ENCODE assay signal across 20 cellular contexts in the genomic region with DNA sequence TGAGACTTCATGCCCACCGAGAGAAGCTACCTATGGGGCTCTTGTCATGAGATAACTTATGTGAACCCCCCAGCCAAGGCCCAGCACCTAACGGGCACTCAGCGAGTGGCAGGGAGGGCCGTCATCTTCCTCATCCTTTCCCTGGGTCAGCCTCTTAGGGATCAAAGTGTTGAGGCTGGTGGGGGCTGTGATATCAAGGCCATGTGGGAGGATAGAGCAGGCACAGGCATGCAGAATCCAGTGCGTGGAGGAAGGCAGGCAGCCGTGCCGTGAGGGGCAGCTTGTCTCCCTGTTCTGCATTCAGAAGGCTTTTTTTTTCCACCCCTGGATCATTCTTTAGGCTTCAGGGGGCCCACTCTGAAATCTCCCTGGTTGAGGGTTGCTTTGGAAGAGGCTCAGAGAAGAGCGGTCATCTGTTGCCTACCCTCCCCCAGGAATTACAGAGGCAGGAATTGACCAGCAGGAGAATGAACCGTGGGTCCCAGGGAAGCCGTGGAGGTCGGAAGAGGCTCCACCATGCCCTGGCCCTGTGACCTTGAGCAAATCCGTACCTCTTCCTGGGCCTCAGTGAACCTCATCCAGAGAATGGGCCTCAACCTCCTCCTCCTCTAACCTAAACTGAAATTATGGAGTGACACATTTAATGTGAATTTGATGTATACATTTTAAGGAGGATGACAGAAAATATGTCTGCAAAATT.
DNase-seq lines count a peak whose midpoint lies in the region; ATAC-seq and TF ChIP-seq lines count a peak whose summit lies in the region.
"Had no signal": no experiment of that assay in that cellular context is flagged by ENCODE, and none has a peak within 500 bp of the region (broad histone marks: within the 10 kb centered on the region; RNA-seq: fewer than 3 reads in every experiment).

No MANE protein-coding gene starts in this region.

- intact Hi-C loops in colonic mucosa (cut with DNase I): loop anchor here (10.0 kb wide), 1 partner anchor 120 kb away; no protein-coding TSS in a partner anchor
- intact Hi-C loops in posterior vena cava (cut with DNase I): no loop called here

- H3K36me3 Mint-ChIP-seq in activated naive CD4-positive, alpha-beta T cell treated with anti-CD3 and anti-CD28 coated beads, Interleukin-2, amount 10 ng/mL, durations not matched to agents 7 days and 5 days: no peaks in the 10 kb centered on the region

- no peak overlapping the region for H3K27ac Mint-ChIP-seq in activated naive CD4-positive, alpha-beta T cell treated with anti-CD3 and anti-CD28 coated beads, Interleukin-2, amount 10 ng/mL, durations not matched to agents 7 days and 5 days
- H3K27ac Mint-ChIP-seq: activated CD4-positive, alpha-beta T cell treated with anti-CD3 and anti-CD28 coated beads for 36 hours; CD4-positive, alpha-beta T cell; dendritic cell treated with granulocyte-macrophage colony-stimulating factor and Interleukin-4, amounts not matched to agents 40 ng/mL and 50 ng/mL, for 4 days; HFFc6; memory B cell had no signal

- no peak overlapping the region for H3K4me3 Mint-ChIP-seq in activated naive CD4-positive, alpha-beta T cell treated with anti-CD3 and anti-CD28 coated beads, Interleukin-2, amount 10 ng/mL, durations not matched to agents 7 days and 5 days
- H3K4me3 Mint-ChIP-seq: activated CD4-positive, alpha-beta T cell treated with anti-CD3 and anti-CD28 coated beads for 36 hours; CD4-positive, alpha-beta T cell; dendritic cell treated with granulocyte-macrophage colony-stimulating factor and Interleukin-4, amounts not matched to agents 40 ng/mL and 50 ng/mL, for 4 days; HFFc6; memory B cell had no signal

- no peaks in the 10 kb centered on the region for H3K27me3 Mint-ChIP-seq in activated naive CD4-positive, alpha-beta T cell treated with anti-CD3 and anti-CD28 coated beads, Interleukin-2, amount 10 ng/mL, durations not matched to agents 7 days and 5 days
- H3K27me3 Mint-ChIP-seq: activated CD4-positive, alpha-beta T cell treated with anti-CD3 and anti-CD28 coated beads for 36 hours; CD4-positive, alpha-beta T cell; dendritic cell treated with granulocyte-macrophage colony-stimulating factor and Interleukin-4, amounts not matched to agents 40 ng/mL and 50 ng/mL, for 4 days; memory B cell had no signal

- CTCF ChIA-PET in activated naive CD4-positive, alpha-beta T cell treated with anti-CD3 and anti-CD28 coated beads, Interleukin-2, amount 10 ng/mL, durations not matched to agents 7 days and 5 days (lab: Charles Lee): interaction anchor here (0.8 to 3.1 kb wide), 6 partner anchors 121 to 141 kb away, joined by 3 to 45 read pairs (median 7); no protein-coding TSS in a partner anchor

- H3K4me1 ChIP-seq in colonic mucosa: no peaks in the 10 kb centered on the region
- H3K4me1 ChIP-seq: tibial artery had no signal

- H3K36me3 ChIP-seq in colonic mucosa: no peaks in the 10 kb centered on the region
- H3K36me3 ChIP-seq: ovary had no signal

- no peaks in the 10 kb centered on the region for H3K27me3 ChIP-seq in colonic mucosa
- H3K27me3 ChIP-seq: ovary, tibial artery had no signal

- H3K27ac ChIP-seq in colonic mucosa: no peak overlapping the region
- H3K27ac ChIP-seq: ovary, tibial artery had no signal

- TF ChIP-seq CTCF in colonic mucosa (IDR thresholded peaks at IDR 0.05) (no peak), GM20000 (IDR thresholded peaks at IDR 0.05; ENCODE audit: extremely low read depth, missing control alignments) (no peak)

- H3K4me1 Mint-ChIP-seq in activated naive CD4-positive, alpha-beta T cell treated with anti-CD3 and anti-CD28 coated beads, Interleukin-2, amount 10 ng/mL, durations not matched to agents 7 days and 5 days: no peaks in the 10 kb centered on the region
- H3K4me1 Mint-ChIP-seq: activated CD4-positive, alpha-beta T cell treated with anti-CD3 and anti-CD28 coated beads for 36 hours; memory B cell had no signal

- H3K9me3 Mint-ChIP-seq in activated naive CD4-positive, alpha-beta T cell treated with anti-CD3 and anti-CD28 coated beads, Interleukin-2, amount 10 ng/mL, durations not matched to agents 7 days and 5 days: no peaks in the 10 kb centered on the region
- H3K9me3 Mint-ChIP-seq: CD4-positive, alpha-beta T cell; dendritic cell treated with granulocyte-macrophage colony-stimulating factor and Interleukin-4, amounts not matched to agents 40 ng/mL and 50 ng/mL, for 4 days; HFFc6; memory B cell had no signal

- ATAC-seq in HG02623 (IDR thresholded peaks at IDR 0.05; ENCODE audit: unreplicated experiment): no peak

- peak; percentile 7 for DNase-seq in activated naive CD4-positive, alpha-beta T cell treated with anti-CD3 and anti-CD28 coated beads, Interleukin-2, amount 10 ng/mL, durations not matched to agents 7 days and 5 days
- no peak for DNase-seq in activated naive CD4-positive, alpha-beta T cell treated with Interleukin-2 at 50 U/mL for 16 hours
- peak; percentile 1 for DNase-seq in H4 (ENCODE audit: low spot score)
- DNase-seq in colonic mucosa: peak; percentile 15
- DNase-seq in posterior vena cava (ENCODE audit: low spot score): peak; percentile 63
- no peak for DNase-seq in DMS53 treated with DMSO at 0.1 percent for 48 hours (lab: John Stamatoyannopoulos, UW; ENCODE audit: unreplicated experiment)
- DNase-seq in GM20000 (ENCODE audit: low spot score): no peak
- DNase-seq: activated gamma-delta T cell; amniotic stem cell; foreskin melanocyte; HFFc6; Right ventricle myocardium superior; stimulated activated CD4-positive, alpha-beta T cell treated with anti-CD3 and anti-CD28 coated beads, Interleukin-1b, Interleukin-23, amount 100 ng/mL, for 48 hours had no signal

- H3K9me3 ChIP-seq in colonic mucosa: no peaks in the 10 kb centered on the region
- H3K9me3 ChIP-seq: ovary, tibial artery had no signal

- no peak overlapping the region for H3K9ac ChIP-seq in colonic mucosa (ENCODE audit: low read depth in 2 of 2, low read length in 2 of 2)

- H3K4me3 ChIP-seq in colonic mucosa: no peak overlapping the region
- H3K4me3 ChIP-seq: ovary, tibial artery had no signal

Comparison
In these comparisons a context has a peak if more than half of its experiments do, and no peak if none do; other contexts are left out.
1. DNase-seq: peak in activated naive CD4-positive, alpha-beta T cell treated with anti-CD3 and anti-CD28 coated beads, Interleukin-2, amount 10 ng/mL, durations not matched to agents 7 days and 5 days (single experiment), H4 (single experiment), colonic mucosa (single experiment) and posterior vena cava (single experiment); none in activated naive CD4-positive, alpha-beta T cell treated with Interleukin-2 at 50 U/mL for 16 hours (single experiment), DMS53 treated with DMSO at 0.1 percent for 48 hours (single experiment) and GM20000 (single experiment).